15 cellular contexts compared by ENCODE assay signal in genomic region chr16:67961551-67961957, GRCh38. TPM values are rescaled to one million over a fixed set of nuclear protein-coding genes. Genes with fewer than 3 reads are reported as not detected.
A peak's percentile ranks its signal among the peaks of the same experiment; 100 is the strongest.
DNase-seq lines count a peak whose midpoint lies in the region; ATAC-seq, FAIRE-seq and TF ChIP-seq lines count a peak whose summit lies in the region.
"Had no signal": no experiment of that assay in that cellular context is flagged by ENCODE, and none has a peak within 500 bp of the region (broad histone marks: within the 10 kb centered on the region; RNA-seq: fewer than 3 reads in every experiment).

No MANE protein-coding gene starts in this region.

- H2AFZ ChIP-seq in HepG2 (ENCODE audit: low read length), result no peak overlapping the region
- no peak overlapping the region for H2AFZ ChIP-seq in smooth muscle cell (ENCODE audit: low read depth)
- H2AFZ ChIP-seq: neural progenitor cell had no signal

- TF ChIP-seq CTCF in RWPE2 (IDR thresholded peaks at IDR 0.05; ENCODE audit: poor library complexity, severe bottlenecking) (no peak), HepG2 (CRISPR knock-in tag; IDR thresholded peaks at IDR 0.05) (no peak), type B pancreatic cell (conservative IDR thresholded peaks at IDR 0.05) (no peak), smooth muscle cell (IDR thresholded peaks at IDR 0.05; ENCODE audit: borderline replicate concordance, insufficient read depth, poor library complexity, severe bottlenecking) (no peak)

- TF ChIP-seq RAD21 in HepG2 (CRISPR knock-in tag; IDR thresholded peaks at IDR 0.05), result no peak

- no peak for TF ChIP-seq EP300 in HepG2 (IDR thresholded peaks at IDR 0.05; ENCODE audit: low read depth in 2 of 2, low read length in 2 of 2)
- TF ChIP-seq EP300 in HepG2 (CRISPR knock-in tag; IDR thresholded peaks at IDR 0.05; ENCODE audit: borderline replicate concordance), result no peak

- H3K4me2 ChIP-seq in HepG2 (ENCODE audit: low read depth, low read length), result no peak overlapping the region
- no peak overlapping the region for H3K4me2 ChIP-seq in smooth muscle cell
- H3K4me2 ChIP-seq: neural progenitor cell had no signal

- H4K20me1 ChIP-seq in HepG2 (ENCODE audit: insufficient read depth, low read length) (peaks cover 14% of the 10 kb centered on the region), smooth muscle cell (ENCODE audit: low read depth) (peaks cover 100% of the 10 kb centered on the region)

- intact Hi-C loops in HepG2 (cut with micrococcal nuclease; ENCODE audit: unreplicated experiment), result no loop called here

- H3K27me3 Mint-ChIP-seq in type B pancreatic cell, result no peaks in the 10 kb centered on the region

- DNase-seq in SIG-M5 treated with dmso at 0.1 percent for 504 hours (lab: John Stamatoyannopoulos, UW; ENCODE audit: unreplicated experiment) (peak; percentile 8), SIG-M5 (lab: John Stamatoyannopoulos, UW) (no peak), RWPE2 (ENCODE audit: low spot score) (peak; percentile 100), HepG2 (ENCODE audit: low spot score) (no peak), type B pancreatic cell (ENCODE audit: extremely low spot score, unreplicated experiment) (no peak), smooth muscle cell (lab: John Stamatoyannopoulos, UW; ENCODE audit: unreplicated experiment) (no peak), T1000 (lab: John Stamatoyannopoulos, UW) (no peak)
- DNase-seq: 8988T; activated CD4-positive, alpha-beta T cell treated with anti-CD3 and anti-CD28 coated beads for 4 hours; DND-41; effector CD8-positive, alpha-beta T cell; Karpas-422 had no signal

- H3K9ac ChIP-seq in HepG2 (ENCODE audit: insufficient read depth, low read depth, low read length) (no peak overlapping the region), smooth muscle cell (ENCODE audit: low read depth) (no peak overlapping the region)
- H3K9ac ChIP-seq: neural progenitor cell had no signal

- H3K4me1 ChIP-seq in RWPE2 (ENCODE audit: insufficient read depth, poor library complexity, severe bottlenecking) (peaks cover 31% of the 10 kb centered on the region), HepG2 (ENCODE audit: insufficient read depth, low read length) (peaks cover 36% of the 10 kb centered on the region), urinary bladder (ENCODE audit: insufficient read depth) (no peaks in the 10 kb centered on the region), smooth muscle cell (ENCODE audit: low read depth) (peaks cover 11% of the 10 kb centered on the region)

- peaks cover 18% of the 10 kb centered on the region for H3K36me3 Mint-ChIP-seq in type B pancreatic cell
- H3K36me3 Mint-ChIP-seq: neural progenitor cell had no signal

- no TSS peak for BruUV-seq in HepG2 (replicated peaks; lab: Mats Ljungman, UMichigan)

- TF ChIP-seq POLR2A in HepG2 (IDR thresholded peaks at IDR 0.05; ENCODE audit: insufficient read depth in 1 of 2, low read depth in 2 of 2, low read length in 2 of 2), result 0 out of 4 replicates have a peak, but pooled peaks of 1 of the 2 experiments have one; percentile 10

- 97% methylated on average over 9 of the region's 13 CpGs for WGBS in HepG2 (ENCODE audit: low lambda C conversion rate)
- WGBS in urinary bladder, result 80% methylated on average over 13 of the region's 13 CpGs
- 96% methylated on average over 13 of the region's 13 CpGs for WGBS in smooth muscle cell (ENCODE audit: low lambda C conversion rate)

- no peaks in the 10 kb centered on the region for H3F3A ChIP-seq in smooth muscle cell (ENCODE audit: low read depth)

- no peak overlapping the region for H3K27ac Mint-ChIP-seq in type B pancreatic cell
- H3K27ac Mint-ChIP-seq: activated naive CD4-positive, alpha-beta T cell treated with anti-CD3 and anti-CD28 coated beads, Interleukin-2, amount 50 U/mL, for 72 hours; neural progenitor cell had no signal

- POLR2A ChIA-PET in HepG2 (lab: Yijun Ruan, JAX), result interaction anchor here (1.6 to 12.9 kb wide), 2 partner anchors 16 to 26 kb away, joined by 3 to 226 read pairs; partner anchors contain the start of gene LCAT

- peak; percentile 91 for ATAC-seq in RWPE2 (ENCODE audit: low read depth)
- ATAC-seq in HepG2, result no peak
- ATAC-seq: activated naive CD4-positive, alpha-beta T cell treated with anti-CD3 and anti-CD28 coated beads, Interleukin-2, amount 50 U/mL, for 72 hours had no signal

- H3K27me3 ChIP-seq in RWPE2 (ENCODE audit: insufficient read depth, poor library complexity, severe bottlenecking) (no peaks in the 10 kb centered on the region), HepG2 (ENCODE audit: control insufficient read depth in 1 of 2, insufficient read depth in 2 of 2, low read length in 2 of 2) (no peaks in the 10 kb centered on the region; a peak in 1 of 5 replicates), smooth muscle cell (ENCODE audit: low read depth) (no peaks in the 10 kb centered on the region)
- H3K27me3 ChIP-seq: neural progenitor cell had no signal

- H3K27ac ChIP-seq in RWPE2 (ENCODE audit: poor library complexity, severe bottlenecking) (peak overlapping the region; percentile 32), HepG2 (ENCODE audit: extremely low read length, insufficient read depth, low read length) (no peak overlapping the region), urinary bladder (ENCODE audit: low read depth) (peak overlapping the region; percentile 33), smooth muscle cell (ENCODE audit: low read depth) (no peak overlapping the region)
- H3K27ac ChIP-seq: neural progenitor cell had no signal

- no peaks in the 10 kb centered on the region for H3K9me3 Mint-ChIP-seq in type B pancreatic cell
- H3K9me3 Mint-ChIP-seq: activated naive CD4-positive, alpha-beta T cell treated with anti-CD3 and anti-CD28 coated beads, Interleukin-2, amount 50 U/mL, for 72 hours; neural progenitor cell had no signal

- H3K79me2 ChIP-seq in HepG2 (ENCODE audit: insufficient read depth, low read length), result peaks cover 50% of the 10 kb centered on the region
- H3K79me2 ChIP-seq in smooth muscle cell (ENCODE audit: low read depth), result peaks cover 66% of the 10 kb centered on the region

- FAIRE-seq in HepG2 (lab: Jason Lieb, UNC), result no peak

- no peak overlapping the region for H3K4me3 ChIP-seq in RWPE2 (ENCODE audit: severe bottlenecking)
- no peak overlapping the region for H3K4me3 ChIP-seq in HepG2 (replicated peaks in 1 of 3; ENCODE audit: insufficient read depth in 1 of 3, low read depth in 2 of 3, low read length in 3 of 3)
- H3K4me3 ChIP-seq in urinary bladder (ENCODE audit: low read depth, low read length), result no peak overlapping the region
- no peak overlapping the region for H3K4me3 ChIP-seq in smooth muscle cell
- H3K4me3 ChIP-seq: neural progenitor cell had no signal

- H3K4me3 Mint-ChIP-seq in type B pancreatic cell, result no peak overlapping the region
- H3K4me3 Mint-ChIP-seq: neural progenitor cell had no signal

- H3K36me3 ChIP-seq in RWPE2 (ENCODE audit: low read depth), result peaks cover 75% of the 10 kb centered on the region
- peaks cover 47 to 63% of the 10 kb centered on the region in 2 experiments for H3K36me3 ChIP-seq in HepG2 (replicated peaks in 1 of 2; ENCODE audit: control insufficient read depth in 1 of 2, insufficient read depth in 2 of 2, low read length in 2 of 2)
- no peaks in the 10 kb centered on the region for H3K36me3 ChIP-seq in urinary bladder (ENCODE audit: insufficient read depth)
- H3K36me3 ChIP-seq in smooth muscle cell (ENCODE audit: low read depth), result no peaks in the 10 kb centered on the region
- H3K36me3 ChIP-seq: neural progenitor cell had no signal

- H3K4me1 Mint-ChIP-seq in type B pancreatic cell (ENCODE audit: unreplicated experiment), result peaks cover 18% of the 10 kb centered on the region

- CTCF ChIA-PET in HepG2 (lab: Yijun Ruan, JAX; ENCODE audit: low intra/inter-chr PET ratio, low total read pairs), result no interaction called here

- in situ Hi-C loops in HepG2 (cut with HindIII; ENCODE audit: extremely low pct_ligation_motif_present, low pct_unique_long_range_greater_than_20kb), result no loop called here

- no peaks in the 10 kb centered on the region for H3K9me3 ChIP-seq in RWPE2 (ENCODE audit: severe bottlenecking)
- H3K9me3 ChIP-seq in HepG2 (ENCODE audit: low read length), result no peaks in the 10 kb centered on the region
- H3K9me3 ChIP-seq in smooth muscle cell (replicated peaks; ENCODE audit: low read depth), result no peaks in the 10 kb centered on the region

RNA-seq across cellular contexts. Expression of gene SLC12A4, which starts 6.9 kb away (rescaled TPM):
- total RNA-seq in HepG2 (2016; rRNA removed; fragmentation: Illumina TruSeq; extraction: Trizol) (23.1 and 65.1 TPM in 2 replicates), urinary bladder (50.7 TPM), type B pancreatic cell (ENCODE audit: low replicate concordance) (48.1 and 68.8 TPM in 2 replicates), smooth muscle cell (47.7 and 74.3 TPM in 2 replicates)
- total RNA-seq in HepG2 (2016; cell fraction: cytosol; rRNA removed; fragmentation: Illumina TruSeq; extraction: Trizol; ENCODE audit: low read depth), result 26.9 and 34.0 TPM in 2 replicates
- 17.0 and 65.2 TPM in 2 replicates for total RNA-seq in HepG2 (2016; cell fraction: insoluble cytoplasmic fraction; rRNA removed; fragmentation: Illumina TruSeq; extraction: Trizol)
- 31.5 and 34.1 TPM in 2 replicates for total RNA-seq in HepG2 (2016; cell fraction: membrane; rRNA removed; fragmentation: Illumina TruSeq; extraction: Trizol)
- total RNA-seq in HepG2 (2016; cell fraction: nucleus; rRNA removed; fragmentation: Illumina TruSeq; extraction: Trizol), result 87.0 and 109 TPM in 2 replicates
- polyA plus RNA-seq in HepG2 (2011; rRNA removed) (84.3 and 134 TPM in 2 replicates), urinary bladder (42.4 TPM), smooth muscle cell (92.4 and 107 TPM in 2 replicates)
- polyA plus RNA-seq in HepG2 (2011; cell fraction: cytosol; rRNA removed), result 42.1 and 54.3 TPM in 2 replicates
- 687 and 790 TPM in 2 replicates for polyA plus RNA-seq in HepG2 (2011; cell fraction: nucleus; rRNA removed)
- polyA plus RNA-seq in HepG2 (2012), result 66.6 and 79.4 TPM in 2 replicates
- polyA plus RNA-seq in HepG2 (2016; cell fraction: cytosol; fragmentation: Illumina TruSeq; extraction: Trizol; ENCODE audit: low read depth), result 9.6 and 12.5 TPM in 2 replicates
- polyA plus RNA-seq in HepG2 (2016; cell fraction: insoluble cytoplasmic fraction; fragmentation: Illumina TruSeq; extraction: Trizol; ENCODE audit: low read depth), result 12.0 and 18.1 TPM in 2 replicates
- polyA plus RNA-seq in HepG2 (2016; cell fraction: membrane; fragmentation: Illumina TruSeq; extraction: Trizol; ENCODE audit: low read depth), result 17.2 and 19.1 TPM in 2 replicates
- 253 and 270 TPM in 2 replicates for polyA plus RNA-seq in HepG2 (2016; cell fraction: nucleus; fragmentation: Illumina TruSeq; extraction: Trizol; ENCODE audit: insufficient read depth, low read depth)
- 74.6 and 238 TPM in 2 replicates for polyA minus RNA-seq in HepG2 (2011; rRNA and poly(A)+ RNA removed; ENCODE audit: low replicate concordance)
- polyA minus RNA-seq in HepG2 (2011; cell fraction: cytosol; rRNA and poly(A)+ RNA removed), result 48.3 and 54.6 TPM in 2 replicates
- polyA minus RNA-seq in HepG2 (2011; cell fraction: nucleus; rRNA and poly(A)+ RNA removed), result 152 and 193 TPM in 2 replicates

RNA-seq across cellular contexts. Expression of gene LCAT, which starts 17.6 kb away (rescaled TPM):
- 13.2 and 36.1 TPM in 2 replicates for total RNA-seq in HepG2 (2016; rRNA removed; fragmentation: Illumina TruSeq; extraction: Trizol)
- 21.4 and 35.2 TPM in 2 replicates for total RNA-seq in HepG2 (2016; cell fraction: cytosol; rRNA removed; fragmentation: Illumina TruSeq; extraction: Trizol; ENCODE audit: low read depth)
- total RNA-seq in HepG2 (2016; cell fraction: insoluble cytoplasmic fraction; rRNA removed; fragmentation: Illumina TruSeq; extraction: Trizol), result 15.3 and 43.4 TPM in 2 replicates
- total RNA-seq in HepG2 (2016; cell fraction: membrane; rRNA removed; fragmentation: Illumina TruSeq; extraction: Trizol), result 28.1 and 30.3 TPM in 2 replicates
- total RNA-seq in HepG2 (2016; cell fraction: nucleus; rRNA removed; fragmentation: Illumina TruSeq; extraction: Trizol), result 38.4 and 54.9 TPM in 2 replicates
- 38.9 and 46.0 TPM in 2 replicates for polyA plus RNA-seq in HepG2 (2011; rRNA removed)
- 19.5 and 23.4 TPM in 2 replicates for polyA plus RNA-seq in HepG2 (2011; cell fraction: cytosol; rRNA removed)
- 217 and 291 TPM in 2 replicates for polyA plus RNA-seq in HepG2 (2011; cell fraction: nucleus; rRNA removed)
- 56.2 and 59.4 TPM in 2 replicates for polyA plus RNA-seq in HepG2 (2012)
- 28.0 and 29.1 TPM in 2 replicates for polyA plus RNA-seq in HepG2 (2016; cell fraction: cytosol; fragmentation: Illumina TruSeq; extraction: Trizol; ENCODE audit: low read depth)
- 16.8 and 22.2 TPM in 2 replicates for polyA plus RNA-seq in HepG2 (2016; cell fraction: insoluble cytoplasmic fraction; fragmentation: Illumina TruSeq; extraction: Trizol; ENCODE audit: low read depth)
- polyA plus RNA-seq in HepG2 (2016; cell fraction: membrane; fragmentation: Illumina TruSeq; extraction: Trizol; ENCODE audit: low read depth), result 27.6 and 33.3 TPM in 2 replicates
- 213 and 231 TPM in 2 replicates for polyA plus RNA-seq in HepG2 (2016; cell fraction: nucleus; fragmentation: Illumina TruSeq; extraction: Trizol; ENCODE audit: insufficient read depth, low read depth)
- 3.9 and 39.1 TPM in 2 replicates for polyA minus RNA-seq in HepG2 (2011; rRNA and poly(A)+ RNA removed; ENCODE audit: low replicate concordance)
- 12.8 and 12.9 TPM in 2 replicates for polyA minus RNA-seq in HepG2 (2011; cell fraction: cytosol; rRNA and poly(A)+ RNA removed)
- polyA minus RNA-seq in HepG2 (2011; cell fraction: nucleus; rRNA and poly(A)+ RNA removed), result 24.2 and 31.6 TPM in 2 replicates
- 10.2 TPM for total RNA-seq in urinary bladder
- 18.5 TPM for polyA plus RNA-seq in urinary bladder
- total RNA-seq in type B pancreatic cell (ENCODE audit: low replicate concordance), result 20.2 and 26.1 TPM in 2 replicates
- total RNA-seq in smooth muscle cell, result 12.9 and 14.3 TPM in 2 replicates
- polyA plus RNA-seq in smooth muscle cell, result 34.6 and 35.5 TPM in 2 replicates

RNA-seq across cellular contexts. Expression of gene DPEP3, which starts 18.7 kb away (rescaled TPM):
- total RNA-seq in HepG2 (2016; rRNA removed; fragmentation: Illumina TruSeq; extraction: Trizol) (not detected in 2 replicates), urinary bladder (not detected), type B pancreatic cell (ENCODE audit: low replicate concordance) (not detected in 2 replicates), smooth muscle cell (not detected in 2 replicates)
- total RNA-seq in HepG2 (2016; cell fraction: cytosol; rRNA removed; fragmentation: Illumina TruSeq; extraction: Trizol; ENCODE audit: low read depth), result not detected in 2 replicates
- total RNA-seq in HepG2 (2016; cell fraction: insoluble cytoplasmic fraction; rRNA removed; fragmentation: Illumina TruSeq; extraction: Trizol), result not detected in 2 replicates
- total RNA-seq in HepG2 (2016; cell fraction: membrane; rRNA removed; fragmentation: Illumina TruSeq; extraction: Trizol), result not detected in 2 replicates
- total RNA-seq in HepG2 (2016; cell fraction: nucleus; rRNA removed; fragmentation: Illumina TruSeq; extraction: Trizol), result not detected in 2 replicates
- polyA plus RNA-seq in HepG2 (2011; rRNA removed) (not detected in 2 replicates), urinary bladder (0.09 TPM), smooth muscle cell (not detected in 2 replicates)
- not detected in 2 replicates for polyA plus RNA-seq in HepG2 (2011; cell fraction: cytosol; rRNA removed)
- not detected in 2 replicates for polyA plus RNA-seq in HepG2 (2011; cell fraction: nucleus; rRNA removed)
- polyA plus RNA-seq in HepG2 (2012), result not detected in 2 replicates
- not detected in 2 replicates for polyA plus RNA-seq in HepG2 (2016; cell fraction: cytosol; fragmentation: Illumina TruSeq; extraction: Trizol; ENCODE audit: low read depth)
- polyA plus RNA-seq in HepG2 (2016; cell fraction: insoluble cytoplasmic fraction; fragmentation: Illumina TruSeq; extraction: Trizol; ENCODE audit: low read depth), result not detected in 2 replicates
- not detected in 2 replicates for polyA plus RNA-seq in HepG2 (2016; cell fraction: membrane; fragmentation: Illumina TruSeq; extraction: Trizol; ENCODE audit: low read depth)
- not detected in 2 replicates for polyA plus RNA-seq in HepG2 (2016; cell fraction: nucleus; fragmentation: Illumina TruSeq; extraction: Trizol; ENCODE audit: insufficient read depth, low read depth)
- polyA minus RNA-seq in HepG2 (2011; rRNA and poly(A)+ RNA removed; ENCODE audit: low replicate concordance), result not detected in 2 replicates
- not detected in 2 replicates for polyA minus RNA-seq in HepG2 (2011; cell fraction: cytosol; rRNA and poly(A)+ RNA removed)
- polyA minus RNA-seq in HepG2 (2011; cell fraction: nucleus; rRNA and poly(A)+ RNA removed), result not detected in 2 replicates

RNA-seq across cellular contexts. Expression of gene PSMB10, which starts 24.9 kb away (rescaled TPM):
- 65.9 and 71.3 TPM in 2 replicates for total RNA-seq in HepG2 (2016; rRNA removed; fragmentation: Illumina TruSeq; extraction: Trizol)
- 135 and 146 TPM in 2 replicates for total RNA-seq in HepG2 (2016; cell fraction: cytosol; rRNA removed; fragmentation: Illumina TruSeq; extraction: Trizol; ENCODE audit: low read depth)
- 68.9 and 72.1 TPM in 2 replicates for total RNA-seq in HepG2 (2016; cell fraction: insoluble cytoplasmic fraction; rRNA removed; fragmentation: Illumina TruSeq; extraction: Trizol)
- 107 and 122 TPM in 2 replicates for total RNA-seq in HepG2 (2016; cell fraction: membrane; rRNA removed; fragmentation: Illumina TruSeq; extraction: Trizol)
- total RNA-seq in HepG2 (2016; cell fraction: nucleus; rRNA removed; fragmentation: Illumina TruSeq; extraction: Trizol), result 28.4 and 28.5 TPM in 2 replicates
- polyA plus RNA-seq in HepG2 (2011; rRNA removed), result 12.7 and 17.8 TPM in 2 replicates
- 15.3 and 32.0 TPM in 2 replicates for polyA plus RNA-seq in HepG2 (2011; cell fraction: cytosol; rRNA removed)
- polyA plus RNA-seq in HepG2 (2011; cell fraction: nucleus; rRNA removed), result 23.8 and 27.0 TPM in 2 replicates
- polyA plus RNA-seq in HepG2 (2012), result 20.6 and 20.8 TPM in 2 replicates
- 128 and 158 TPM in 2 replicates for polyA plus RNA-seq in HepG2 (2016; cell fraction: cytosol; fragmentation: Illumina TruSeq; extraction: Trizol; ENCODE audit: low read depth)
- polyA plus RNA-seq in HepG2 (2016; cell fraction: insoluble cytoplasmic fraction; fragmentation: Illumina TruSeq; extraction: Trizol; ENCODE audit: low read depth), result 65.0 and 66.8 TPM in 2 replicates
- 86.7 and 90.6 TPM in 2 replicates for polyA plus RNA-seq in HepG2 (2016; cell fraction: membrane; fragmentation: Illumina TruSeq; extraction: Trizol; ENCODE audit: low read depth)
- 32.5 and 33.1 TPM in 2 replicates for polyA plus RNA-seq in HepG2 (2016; cell fraction: nucleus; fragmentation: Illumina TruSeq; extraction: Trizol; ENCODE audit: insufficient read depth, low read depth)
- 16.1 and 17.6 TPM in 2 replicates for polyA minus RNA-seq in HepG2 (2011; rRNA and poly(A)+ RNA removed; ENCODE audit: low replicate concordance)
- 5.4 and 12.7 TPM in 2 replicates for polyA minus RNA-seq in HepG2 (2011; cell fraction: cytosol; rRNA and poly(A)+ RNA removed)
- polyA minus RNA-seq in HepG2 (2011; cell fraction: nucleus; rRNA and poly(A)+ RNA removed), result 7.2 and 9.8 TPM in 2 replicates
- total RNA-seq in urinary bladder, result 26.1 TPM
- polyA plus RNA-seq in urinary bladder, result 74.1 TPM
- 51.9 and 68.8 TPM in 2 replicates for total RNA-seq in type B pancreatic cell (ENCODE audit: low replicate concordance)
- 17.3 and 18.5 TPM in 2 replicates for total RNA-seq in smooth muscle cell
- polyA plus RNA-seq in smooth muscle cell, result 38.4 and 44.7 TPM in 2 replicates

RNA-seq across cellular contexts. Expression of gene CTRL, which starts 29.9 kb away (rescaled TPM):
- total RNA-seq in HepG2 (2016; rRNA removed; fragmentation: Illumina TruSeq; extraction: Trizol), result 1.1 and 2.7 TPM in 2 replicates
- 1.7 and 2.0 TPM in 2 replicates for total RNA-seq in HepG2 (2016; cell fraction: cytosol; rRNA removed; fragmentation: Illumina TruSeq; extraction: Trizol; ENCODE audit: low read depth)
- 1.9 and 2.5 TPM in 2 replicates for total RNA-seq in HepG2 (2016; cell fraction: insoluble cytoplasmic fraction; rRNA removed; fragmentation: Illumina TruSeq; extraction: Trizol)
- total RNA-seq in HepG2 (2016; cell fraction: membrane; rRNA removed; fragmentation: Illumina TruSeq; extraction: Trizol), result 2.8 and 4.0 TPM in 2 replicates
- total RNA-seq in HepG2 (2016; cell fraction: nucleus; rRNA removed; fragmentation: Illumina TruSeq; extraction: Trizol), result 2.4 and 3.4 TPM in 2 replicates
- polyA plus RNA-seq in HepG2 (2011; rRNA removed), result 1.7 and 1.9 TPM in 2 replicates
- polyA plus RNA-seq in HepG2 (2011; cell fraction: cytosol; rRNA removed), result 0.82 and 1.1 TPM in 2 replicates
- polyA plus RNA-seq in HepG2 (2011; cell fraction: nucleus; rRNA removed), result 8.1 and 10.3 TPM in 2 replicates
- 0.86 and 2.7 TPM in 2 replicates for polyA plus RNA-seq in HepG2 (2012)
- polyA plus RNA-seq in HepG2 (2016; cell fraction: cytosol; fragmentation: Illumina TruSeq; extraction: Trizol; ENCODE audit: low read depth), result 2.1 and 2.2 TPM in 2 replicates
- polyA plus RNA-seq in HepG2 (2016; cell fraction: insoluble cytoplasmic fraction; fragmentation: Illumina TruSeq; extraction: Trizol; ENCODE audit: low read depth), result 0.96 and 3.6 TPM in 2 replicates
- polyA plus RNA-seq in HepG2 (2016; cell fraction: membrane; fragmentation: Illumina TruSeq; extraction: Trizol; ENCODE audit: low read depth), result 1.7 and 2.4 TPM in 2 replicates
- 6.3 and 7.8 TPM in 2 replicates for polyA plus RNA-seq in HepG2 (2016; cell fraction: nucleus; fragmentation: Illumina TruSeq; extraction: Trizol; ENCODE audit: insufficient read depth, low read depth)
- 1.8 and 2.2 TPM in 2 replicates for polyA minus RNA-seq in HepG2 (2011; rRNA and poly(A)+ RNA removed; ENCODE audit: low replicate concordance)
- polyA minus RNA-seq in HepG2 (2011; cell fraction: cytosol; rRNA and poly(A)+ RNA removed), result not detected in 2 replicates
- 0.90 and 2.0 TPM in 2 replicates for polyA minus RNA-seq in HepG2 (2011; cell fraction: nucleus; rRNA and poly(A)+ RNA removed)
- not detected for total RNA-seq in urinary bladder
- 0.91 TPM for polyA plus RNA-seq in urinary bladder
- 0.59 and 1.4 TPM in 2 replicates for total RNA-seq in type B pancreatic cell (ENCODE audit: low replicate concordance)
- total RNA-seq in smooth muscle cell, result 0.18 and 0.90 TPM in 2 replicates
- polyA plus RNA-seq in smooth muscle cell, result 12.9 and 14.8 TPM in 2 replicates

Comparison
In these comparisons a context has a peak if more than half of its experiments do, and no peak if none do; other contexts are left out.
1. DNase-seq: peak in SIG-M5 treated with dmso at 0.1 percent for 504 hours (single experiment) and RWPE2 (single experiment); none in SIG-M5 (single experiment), HepG2 (single experiment), type B pancreatic cell (single experiment), smooth muscle cell (single experiment) and T1000 (single experiment).
2. H3K27ac ChIP-seq: peak in RWPE2 (single experiment) and urinary bladder (single experiment); none in HepG2 (single experiment) and smooth muscle cell (single experiment).